8 cellular contexts compared by ENCODE assay signal in genomic region chrX:24169211-24169610, GRCh38. TPM values are rescaled to one million over a fixed set of nuclear protein-coding genes. Genes with fewer than 3 reads are reported as not detected.
DNase-seq lines count a peak whose midpoint lies in the region; ATAC-seq and TF ChIP-seq lines count a peak whose summit lies in the region.

No MANE protein-coding gene starts in this region.

- no peaks in the 10 kb centered on the region for H3K27me3 ChIP-seq in DOHH2 (ENCODE audit: control insufficient read depth, low read length)

- peaks cover 7% of the 10 kb centered on the region for H3F3A ChIP-seq in DOHH2 (ENCODE audit: control insufficient read depth, insufficient read depth)

- peaks cover 3% of the 10 kb centered on the region for H3K27me3 Mint-ChIP-seq in endothelial cell (ENCODE audit: unreplicated experiment)

- H4K20me1 ChIP-seq in DOHH2 (ENCODE audit: control insufficient read depth, insufficient read depth, low read depth, low read length): no peaks in the 10 kb centered on the region

- no peak for TF ChIP-seq CTCF in DOHH2 (IDR thresholded peaks at IDR 0.05; ENCODE audit: low read depth, low read length, poor library complexity, severe bottlenecking)
- no peak for TF ChIP-seq CTCF in endothelial cell (IDR thresholded peaks at IDR 0.05; ENCODE audit: unreplicated experiment)

- peak overlapping the region; percentile 49 for H3K27ac ChIP-seq in DOHH2 (ENCODE audit: low read depth, low read length)

- H3K79me2 ChIP-seq in DOHH2 (ENCODE audit: control insufficient read depth, low read length): peaks cover 93% of the 10 kb centered on the region

- H3K9me3 ChIP-seq in DOHH2 (ENCODE audit: control insufficient read depth, insufficient read depth, low read length): no peaks in the 10 kb centered on the region

- peak overlapping the region; percentile 54 for H3K4me3 ChIP-seq in DOHH2 (ENCODE audit: low read length)

- no peak overlapping the region for H3K4me3 Mint-ChIP-seq in endothelial cell (ENCODE audit: unreplicated experiment)

- H3K4me2 ChIP-seq in DOHH2 (ENCODE audit: low read length): peak overlapping the region; percentile 67

- DNase-seq in endothelial cell (ENCODE audit: low spot score) (no peak), SHP77 treated with DMSO at 0.1 percent for 48 hours (lab: John Stamatoyannopoulos, UW) (no peak), T-helper 9 cell (no peak)
- no peak for DNase-seq in activated effector memory CD4-positive, alpha-beta T cell treated with anti-CD3 and anti-CD28 coated beads, Interleukin-2, amount 50 U/mL, for 16 hours
- DNase-seq in stimulated activated CD4-positive, alpha-beta T cell treated with anti-CD3 and anti-CD28 coated beads, Interleukin-12 subunit alpha, Interleukin-12 subunit beta, amount 100 ng/mL, for 4 hours: no peak

- no peaks in the 10 kb centered on the region for H3K9me2 ChIP-seq in DOHH2 (replicated peaks; ENCODE audit: control insufficient read depth, low read length)

- peaks cover 6% of the 10 kb centered on the region for H3K36me3 Mint-ChIP-seq in endothelial cell (ENCODE audit: low read depth, unreplicated experiment)

- peaks cover 32% of the 10 kb centered on the region for H3K36me3 ChIP-seq in DOHH2 (ENCODE audit: control insufficient read depth, low read length)

- H3K4me1 Mint-ChIP-seq in endothelial cell (ENCODE audit: unreplicated experiment): peaks cover 14% of the 10 kb centered on the region

- peak overlapping the region; percentile 57 for H3K27ac Mint-ChIP-seq in endothelial cell (ENCODE audit: unreplicated experiment)

- ATAC-seq in GM19467 (IDR thresholded peaks at IDR 0.05; ENCODE audit: unreplicated experiment): peak; percentile 64
- peak; percentile 74 for ATAC-seq in HG03342 (IDR thresholded peaks at IDR 0.05; ENCODE audit: unreplicated experiment)

- H3K4me1 ChIP-seq in DOHH2 (ENCODE audit: control insufficient read depth, low read length): peaks cover 53% of the 10 kb centered on the region

- no peaks in the 10 kb centered on the region for H3K9me3 Mint-ChIP-seq in endothelial cell (ENCODE audit: unreplicated experiment)

RNA-seq across cellular contexts. Expression of gene ZFX, which starts 19.7 kb away (rescaled TPM):
- 40.0 TPM for total RNA-seq in endothelial cell (ENCODE audit: unreplicated experiment)
